In genomic region chr14:39247256-39247655, GRCh38 we compare ENCODE assay signal across 1 cellular context.
TF ChIP-seq lines count a peak whose summit lies in the region.

No MANE protein-coding gene starts in this region.

TF ChIP-seq in SK-N-SH, 30 proteins besides CTCF, POLR2A, EP300 and RAD21:
- TF ChIP-seq SIN3A (IDR thresholded peaks at IDR 0.05; ENCODE audit: borderline replicate concordance, low read depth, low read length): no peak
- peak; percentile 28; the same call in 1 of the 2 replicates for TF ChIP-seq FOSL2 (IDR thresholded peaks at IDR 0.05; ENCODE audit: borderline replicate concordance, low read depth)
- TF ChIP-seq NFIC (IDR thresholded peaks at IDR 0.05; ENCODE audit: borderline replicate concordance): peak; percentile 50; the same call in 1 of the 2 replicates
- TF ChIP-seq POLR2AphosphoS5 (IDR thresholded peaks at IDR 0.05; ENCODE audit: low read depth, low read length): no peak
- no peak for TF ChIP-seq USF1 (IDR thresholded peaks at IDR 0.05; ENCODE audit: borderline replicate concordance, low read depth)
